Comparison of ENCODE assay signal across 34 cellular contexts in genomic region chr4:6584865-6585264, GRCh38.
"Had no signal": no experiment of that assay in that cellular context is flagged by ENCODE, and none has a peak within 500 bp of the region (broad histone marks: within the 10 kb centered on the region; RNA-seq: fewer than 3 reads in every experiment).

No MANE protein-coding gene starts in this region.

- H3K4me3 ChIP-seq: ascending aorta, cardiac muscle cell had no signal

- H3K9me3 ChIP-seq: ascending aorta had no signal

- H3K27ac Mint-ChIP-seq: activated B cell treated with CpG ODN at 0.5 μM for 24 hours; activated CD4-positive, alpha-beta memory T cell treated with anti-CD3 and anti-CD28 coated beads, Interleukin-2, amount 10 ng/mL, durations not matched to agents 7 days and 5 days; activated CD4-positive, alpha-beta T cell treated with anti-CD3 and anti-CD28 coated beads for 36 hours; activated CD4-positive, alpha-beta T cell treated with anti-CD3 and anti-CD28 coated beads, Interleukin-2, amount 10 ng/mL, durations not matched to agents 7 days and 5 days; activated CD8-positive, alpha-beta memory T cell treated with anti-CD3 and anti-CD28 coated beads, Interleukin-2, amount 10 ng/mL, durations not matched to agents 7 days and 5 days; activated CD8-positive, alpha-beta T cell treated with anti-CD3 and anti-CD28 coated beads, Interleukin-2, amount 10 ng/mL, durations not matched to agents 7 days and 5 days; activated naive CD4-positive, alpha-beta T cell treated with anti-CD3 and anti-CD28 coated beads, Interleukin-2, amount 10 ng/mL, durations not matched to agents 7 days and 5 days; activated naive CD8-positive, alpha-beta T cell; activated naive CD8-positive, alpha-beta T cell treated with anti-CD3 and anti-CD28 coated beads, Interleukin-2, amount 10 ng/mL, durations not matched to agents 7 days and 5 days; activated naive CD8-positive, alpha-beta T cell treated with anti-CD3 and anti-CD28 coated beads, Interleukin-2, amount 50 U/mL, for 24 hours; activated T-cell treated with anti-CD3 and anti-CD28 coated beads, Interleukin-2, amount 50 U/mL, for 24 hours; activated T-helper 2 cell treated with anti-CD3 and anti-CD28 coated beads, Interferon-gamma antibody, Interleukin-2, Interleukin-4, amounts not matched to agents 10 μg/mL and 5 μg/mL and 100 μg/mL, durations not matched to agents 14 hours and 24 hours and 36 hours; brain; T-helper 1 cell treated with Interleukin-12 subunit alpha and Interleukin-12 subunit beta and Interleukin-4 antibody, amounts not matched to agents 30 μg/mL and 1 μg/mL, for 36 hours; T-helper 2 cell treated with Interferon-gamma antibody and Interleukin-4, amounts not matched to agents 5 μg/mL and 100 μg/mL, for 36 hours had no signal

- H3K27ac ChIP-seq: ascending aorta, cardiac muscle cell, VCaP had no signal

- H3K9me3 Mint-ChIP-seq: activated CD4-positive, alpha-beta memory T cell treated with anti-CD3 and anti-CD28 coated beads, Interleukin-2, amount 10 ng/mL, durations not matched to agents 7 days and 5 days; activated naive CD4-positive, alpha-beta T cell treated with anti-CD3 and anti-CD28 coated beads, Interleukin-2, amount 50 U/mL, for 24 hours; activated naive CD8-positive, alpha-beta T cell treated with anti-CD3 and anti-CD28 coated beads, Interleukin-2, amount 10 ng/mL, durations not matched to agents 7 days and 5 days; activated naive CD8-positive, alpha-beta T cell treated with anti-CD3 and anti-CD28 coated beads, Interleukin-2, amount 50 U/mL, for 24 hours; activated T-helper 2 cell treated with anti-CD3 and anti-CD28 coated beads, Interferon-gamma antibody, Interleukin-2, Interleukin-4, amounts not matched to agents 10 μg/mL and 5 μg/mL and 100 μg/mL, durations not matched to agents 14 hours and 24 hours and 36 hours had no signal

- H3K27me3 ChIP-seq: ascending aorta, cardiac muscle cell had no signal

- H3K4me3 Mint-ChIP-seq: activated B cell treated with CpG ODN at 0.5 μM for 24 hours; activated CD4-positive, alpha-beta memory T cell treated with anti-CD3 and anti-CD28 coated beads, Interleukin-2, amount 10 ng/mL, durations not matched to agents 7 days and 5 days; activated CD4-positive, alpha-beta T cell treated with anti-CD3 and anti-CD28 coated beads for 36 hours; activated CD4-positive, alpha-beta T cell treated with anti-CD3 and anti-CD28 coated beads, Interleukin-2, amount 10 ng/mL, durations not matched to agents 7 days and 5 days; activated CD8-positive, alpha-beta memory T cell treated with anti-CD3 and anti-CD28 coated beads, Interleukin-2, amount 10 ng/mL, durations not matched to agents 7 days and 5 days; activated CD8-positive, alpha-beta T cell treated with anti-CD3 and anti-CD28 coated beads, Interleukin-2, amount 10 ng/mL, durations not matched to agents 7 days and 5 days; activated naive CD4-positive, alpha-beta T cell treated with anti-CD3 and anti-CD28 coated beads, Interleukin-2, amount 10 ng/mL, durations not matched to agents 7 days and 5 days; activated naive CD4-positive, alpha-beta T cell treated with anti-CD3 and anti-CD28 coated beads, Interleukin-2, amount 50 U/mL, for 24 hours; activated naive CD8-positive, alpha-beta T cell; activated naive CD8-positive, alpha-beta T cell treated with anti-CD3 and anti-CD28 coated beads, Interleukin-2, amount 10 ng/mL, durations not matched to agents 7 days and 5 days; activated naive CD8-positive, alpha-beta T cell treated with anti-CD3 and anti-CD28 coated beads, Interleukin-2, amount 50 U/mL, for 24 hours; activated T-cell treated with anti-CD3 and anti-CD28 coated beads, Interleukin-2, amount 50 U/mL, for 24 hours; brain; T-helper 1 cell treated with Interleukin-12 subunit alpha and Interleukin-12 subunit beta and Interleukin-4 antibody, amounts not matched to agents 30 μg/mL and 1 μg/mL, for 36 hours; T-helper 2 cell treated with Interferon-gamma antibody and Interleukin-4, amounts not matched to agents 5 μg/mL and 100 μg/mL, for 36 hours had no signal

- ATAC-seq: activated CD4-positive, alpha-beta T cell treated with anti-CD3 and anti-CD28 coated beads for 36 hours; activated CD8-positive, alpha-beta memory T cell treated with anti-CD3 and anti-CD28 coated beads, Interleukin-2, amount 10 ng/mL, durations not matched to agents 7 days and 5 days; activated CD8-positive, alpha-beta T cell treated with anti-CD3 and anti-CD28 coated beads, Interleukin-2, amount 10 ng/mL, durations not matched to agents 7 days and 5 days; activated naive CD8-positive, alpha-beta T cell treated with anti-CD3 and anti-CD28 coated beads, Interleukin-2, amount 50 U/mL, for 24 hours had no signal

- DNase-seq: activated B cell treated with CpG ODN at 0.5 μM for 24 hours; activated CD4-positive, alpha-beta memory T cell treated with anti-CD3 and anti-CD28 coated beads, Interleukin-2, amount 10 ng/mL, durations not matched to agents 7 days and 5 days; activated CD4-positive, alpha-beta T cell treated with anti-CD3 and anti-CD28 coated beads for 1 hour; activated CD4-positive, alpha-beta T cell treated with anti-CD3 and anti-CD28 coated beads for 36 hours; activated CD4-positive, alpha-beta T cell treated with anti-CD3 and anti-CD28 coated beads for 48 hours; activated CD4-positive, alpha-beta T cell treated with anti-CD3 and anti-CD28 coated beads, Interleukin-2, amount 10 ng/mL, durations not matched to agents 7 days and 5 days; activated CD4-positive, alpha-beta T cell treated with anti-CD3 and anti-CD28 coated beads, Interleukin-2, amount 50 U/mL, for 48 hours; activated CD8-positive, alpha-beta memory T cell treated with anti-CD3 and anti-CD28 coated beads for 24 hours; activated CD8-positive, alpha-beta memory T cell treated with anti-CD3 and anti-CD28 coated beads, Interleukin-2, amount 10 ng/mL, durations not matched to agents 7 days and 5 days; activated CD8-positive, alpha-beta memory T cell treated with anti-CD3 and anti-CD28 coated beads, Interleukin-2, amount 50 U/mL, for 48 hours; activated CD8-positive, alpha-beta T cell treated with anti-CD3 and anti-CD28 coated beads, Interleukin-2, amount 10 ng/mL, durations not matched to agents 7 days and 5 days; activated effector memory CD4-positive, alpha-beta T cell treated with Interleukin-2 at 50 U/mL for 16 hours; activated gamma-delta T cell; activated naive CD4-positive, alpha-beta T cell treated with anti-CD3 and anti-CD28 coated beads, Interleukin-2, amount 10 ng/mL, durations not matched to agents 7 days and 5 days; activated naive CD4-positive, alpha-beta T cell treated with Interleukin-2 at 50 U/mL for 16 hours; activated naive CD8-positive, alpha-beta T cell treated with anti-CD3 and anti-CD28 coated beads, Interleukin-2, amount 10 ng/mL, durations not matched to agents 7 days and 5 days; activated naive CD8-positive, alpha-beta T cell treated with anti-CD3 and anti-CD28 coated beads, Interleukin-2, amount 50 U/mL, for 24 hours; activated T-cell treated with anti-CD3 and anti-CD28 coated beads, Interleukin-2, amount 50 U/mL, for 24 hours; activated T-cell treated with anti-CD3 and anti-CD28 coated beads, Interleukin-2, amount 50 U/mL, for 48 hours; amygdala; anterior cingulate cortex; central memory CD4-positive, alpha-beta T cell; T-helper 1 cell; T-helper 2 cell; T-helper 9 cell had no signal

- H3K27me3 Mint-ChIP-seq: activated B cell treated with CpG ODN at 0.5 μM for 24 hours; activated CD4-positive, alpha-beta memory T cell treated with anti-CD3 and anti-CD28 coated beads, Interleukin-2, amount 10 ng/mL, durations not matched to agents 7 days and 5 days; activated CD4-positive, alpha-beta T cell treated with anti-CD3 and anti-CD28 coated beads for 36 hours; activated CD4-positive, alpha-beta T cell treated with anti-CD3 and anti-CD28 coated beads, Interleukin-2, amount 10 ng/mL, durations not matched to agents 7 days and 5 days; activated CD8-positive, alpha-beta memory T cell treated with anti-CD3 and anti-CD28 coated beads, Interleukin-2, amount 10 ng/mL, durations not matched to agents 7 days and 5 days; activated naive CD4-positive, alpha-beta T cell treated with anti-CD3 and anti-CD28 coated beads, Interleukin-2, amount 10 ng/mL, durations not matched to agents 7 days and 5 days; activated naive CD4-positive, alpha-beta T cell treated with anti-CD3 and anti-CD28 coated beads, Interleukin-2, amount 50 U/mL, for 24 hours; activated naive CD8-positive, alpha-beta T cell; activated naive CD8-positive, alpha-beta T cell treated with anti-CD3 and anti-CD28 coated beads, Interleukin-2, amount 10 ng/mL, durations not matched to agents 7 days and 5 days; activated naive CD8-positive, alpha-beta T cell treated with anti-CD3 and anti-CD28 coated beads, Interleukin-2, amount 50 U/mL, for 24 hours; activated T-cell treated with anti-CD3 and anti-CD28 coated beads, Interleukin-2, amount 50 U/mL, for 24 hours; brain had no signal

- H3K4me1 Mint-ChIP-seq: activated CD4-positive, alpha-beta memory T cell treated with anti-CD3 and anti-CD28 coated beads, Interleukin-2, amount 10 ng/mL, durations not matched to agents 7 days and 5 days; activated CD4-positive, alpha-beta T cell treated with anti-CD3 and anti-CD28 coated beads for 36 hours; activated CD4-positive, alpha-beta T cell treated with anti-CD3 and anti-CD28 coated beads, Interleukin-2, amount 10 ng/mL, durations not matched to agents 7 days and 5 days; activated CD8-positive, alpha-beta memory T cell treated with anti-CD3 and anti-CD28 coated beads, Interleukin-2, amount 10 ng/mL, durations not matched to agents 7 days and 5 days; activated naive CD4-positive, alpha-beta T cell treated with anti-CD3 and anti-CD28 coated beads, Interleukin-2, amount 10 ng/mL, durations not matched to agents 7 days and 5 days; activated naive CD4-positive, alpha-beta T cell treated with anti-CD3 and anti-CD28 coated beads, Interleukin-2, amount 50 U/mL, for 24 hours; activated naive CD8-positive, alpha-beta T cell treated with anti-CD3 and anti-CD28 coated beads, Interleukin-2, amount 10 ng/mL, durations not matched to agents 7 days and 5 days; activated naive CD8-positive, alpha-beta T cell treated with anti-CD3 and anti-CD28 coated beads, Interleukin-2, amount 50 U/mL, for 24 hours; brain had no signal

- H3K4me1 ChIP-seq: ascending aorta had no signal
